In genomic region chr13:93517658-93518057, GRCh38 we compare ENCODE assay signal across 34 cellular contexts.
"Had no signal": no experiment of that assay in that cellular context is flagged by ENCODE, and none has a peak within 500 bp of the region (broad histone marks: within the 10 kb centered on the region; RNA-seq: fewer than 3 reads in every experiment).

No MANE protein-coding gene starts in this region.

- H3K27me3 ChIP-seq: adrenal gland, ascending aorta, body of pancreas, brain microvascular endothelial cell, breast epithelium, cardiac muscle cell had no signal

- H3K4me1 ChIP-seq: adrenal gland, body of pancreas, breast epithelium had no signal

- H3K36me3 ChIP-seq: adrenal gland, ascending aorta, brain microvascular endothelial cell, breast epithelium, cardiac muscle cell had no signal

- FAIRE-seq: astrocyte, bronchial epithelial cell had no signal

- H3K9me3 ChIP-seq: adrenal gland, ascending aorta, body of pancreas, breast epithelium had no signal

- H3K27ac ChIP-seq: adrenal gland, ascending aorta, body of pancreas, brain microvascular endothelial cell, breast epithelium, cardiac muscle cell had no signal

- H3K4me3 ChIP-seq: adrenal gland, ascending aorta, body of pancreas, breast epithelium, cardiac muscle cell had no signal

- DNase-seq: activated effector memory CD4-positive, alpha-beta T cell treated with anti-CD3 and anti-CD28 coated beads, Interleukin-2, amount 50 U/mL, for 16 hours; activated effector memory CD4-positive, alpha-beta T cell treated with Interleukin-2 at 50 U/mL for 16 hours; activated gamma-delta T cell; activated gamma-delta T cell treated with Interleukin-2 at 50 U/mL for 16 hours; activated naive CD4-positive, alpha-beta T cell; activated naive CD4-positive, alpha-beta T cell treated with anti-CD3 and anti-CD28 coated beads for 36 hours; activated naive CD4-positive, alpha-beta T cell treated with anti-CD3 and anti-CD28 coated beads, Interleukin-2, amount 10 ng/mL, durations not matched to agents 7 days and 5 days; activated naive CD4-positive, alpha-beta T cell treated with anti-CD3 and anti-CD28 coated beads, Interleukin-2, amount 50 U/mL, for 16 hours; activated naive CD4-positive, alpha-beta T cell treated with Interleukin-2 at 50 U/mL for 16 hours; activated naive CD8-positive, alpha-beta T cell treated with anti-CD3 and anti-CD28 coated beads for 36 hours; activated naive CD8-positive, alpha-beta T cell treated with anti-CD3 and anti-CD28 coated beads, Interleukin-2, amount 10 ng/mL, durations not matched to agents 7 days and 5 days; activated naive CD8-positive, alpha-beta T cell treated with anti-CD3 and anti-CD28 coated beads, Interleukin-2, amount 50 U/mL, for 24 hours; activated T-cell treated with anti-CD3 and anti-CD28 coated beads, Interleukin-2, amount 50 U/mL, for 1 hour; activated T-cell treated with anti-CD3 and anti-CD28 coated beads, Interleukin-2, amount 50 U/mL, for 24 hours; activated T-cell treated with anti-CD3 and anti-CD28 coated beads, Interleukin-2, amount 50 U/mL, for 4 hours; activated T-cell treated with anti-CD3 and anti-CD28 coated beads, Interleukin-2, amount 50 U/mL, for 48 hours; activated T-cell treated with anti-CD3 and anti-CD28 coated beads, Interleukin-2, amount 50 U/mL, for 72 hours; adrenal gland; amniotic stem cell; amygdala; anterior cingulate cortex; aorta; body of pancreas; brain microvascular endothelial cell; caudate nucleus; central memory CD4-positive, alpha-beta T cell; cerebellar nuclear complex had no signal

- ATAC-seq: activated naive CD4-positive, alpha-beta T cell treated with anti-CD3 and anti-CD28 coated beads, Interleukin-2, amount 50 U/mL, for 72 hours; activated naive CD8-positive, alpha-beta T cell treated with anti-CD3 and anti-CD28 coated beads, Interleukin-2, amount 50 U/mL, for 24 hours; activated T-cell treated with anti-CD3 and anti-CD28 coated beads, Interleukin-2, amount 50 U/mL, for 4 hours; activated T-cell treated with anti-CD3 and anti-CD28 coated beads, Interleukin-2, amount 50 U/mL, for 72 hours; activated T-helper 17 cell treated with anti-CD3 and anti-CD28 coated beads, Interleukin-2, amount 50 U/mL, for 72 hours; body of pancreas had no signal
